Comparison of ENCODE assay signal across 8 cellular contexts in genomic region chr11:64447717-64448598, GRCh38.
DNase-seq lines count a peak whose midpoint lies in the region; ATAC-seq and TF ChIP-seq lines count a peak whose summit lies in the region.

No MANE protein-coding gene starts in this region.

- no peak for TF ChIP-seq CTCF in mammary epithelial cell (conservative IDR thresholded peaks at IDR 0.05 in 1 of 2, IDR thresholded peaks at IDR 0.05 in 1 of 2; ENCODE audit: extremely low read depth in 1 of 2, insufficient read depth in 1 of 2, low read depth in 1 of 2, low read length in 2 of 2)
- TF ChIP-seq CTCF in OCI-LY3 (IDR thresholded peaks at IDR 0.05; ENCODE audit: low read depth, low read length), result no peak

- no peak for ATAC-seq in GM19467 (IDR thresholded peaks at IDR 0.05; ENCODE audit: unreplicated experiment)

- no peak overlapping the region for H3K4ac ChIP-seq in neuronal stem cell (ENCODE audit: low read length)

- H3K4me2 ChIP-seq in mammary epithelial cell (ENCODE audit: insufficient read depth, low read depth, low read length) (no peak overlapping the region), OCI-LY3 (ENCODE audit: low read length) (peak overlapping the region; percentile 92), neuronal stem cell (ENCODE audit: insufficient read depth, low read length, poor library complexity, severe bottlenecking) (no peak overlapping the region)

- H4K20me1 ChIP-seq in mammary epithelial cell (ENCODE audit: insufficient read depth, low read length) (no peaks in the 10 kb centered on the region), OCI-LY3 (ENCODE audit: insufficient read depth, low read length) (no peaks in the 10 kb centered on the region)

- no peak overlapping the region for H2BK12ac ChIP-seq in neuronal stem cell (ENCODE audit: low read length)

- H3K27ac ChIP-seq in mammary epithelial cell (ENCODE audit: insufficient read depth, low read depth, low read length), result no peak overlapping the region
- H3K27ac ChIP-seq in OCI-LY3 (ENCODE audit: low read length), result peak overlapping the region; percentile 61
- no peak overlapping the region for H3K27ac ChIP-seq in neuronal stem cell (replicated peaks; ENCODE audit: low read length)

- no peak overlapping the region for H3K18ac ChIP-seq in neuronal stem cell (ENCODE audit: low read length)

- in situ Hi-C loops in T47D (cut with HindIII; ENCODE audit: low pct_unique_long_range_greater_than_20kb, low sequenced_read_pairs), result no loop called here
- in situ Hi-C loops in mammary epithelial cell (cut with MboI; ENCODE audit: low sequenced_read_pairs in 2 of 2), result no loop called here

- no peak overlapping the region for H4K8ac ChIP-seq in neuronal stem cell (ENCODE audit: low read depth, low read length)

- dilution Hi-C loops in mammary epithelial cell (cut with HindIII; ENCODE audit: low sequenced_read_pairs), result loop anchor here (5.0 kb wide), 1 partner anchor 94 kb away; no protein-coding TSS in a partner anchor

- no peaks in the 10 kb centered on the region for H3K36me3 ChIP-seq in mammary epithelial cell (ENCODE audit: insufficient read depth, low read length)
- no peaks in the 10 kb centered on the region for H3K36me3 ChIP-seq in OCI-LY3 (replicated peaks; ENCODE audit: low read depth, low read length)
- no peaks in the 10 kb centered on the region for H3K36me3 ChIP-seq in neuronal stem cell (replicated peaks in 1 of 2; ENCODE audit: control insufficient read depth in 2 of 2, insufficient read depth in 2 of 2, low read length in 2 of 2)

- intact Hi-C loops in mammary epithelial cell (cut with micrococcal nuclease), result loop anchor here (2.0 kb wide), 2 partner anchors 41 to 129 kb away; partner anchors contain the start of gene PRDX5

- H3K4me1 ChIP-seq in mammary epithelial cell (ENCODE audit: insufficient read depth, low read length) (peaks cover 13% of the 10 kb centered on the region), OCI-LY3 (ENCODE audit: low read length) (peaks cover 24% of the 10 kb centered on the region), neuronal stem cell (ENCODE audit: control insufficient read depth in 2 of 2, insufficient read depth in 1 of 2, low read depth in 1 of 2, low read length in 2 of 2) (peaks cover 7 to 12% of the 10 kb centered on the region in 2 donors)

- BruUV-seq in mammary epithelial cell (replicated peaks; lab: Mats Ljungman, UMichigan), result no TSS peak

- H3K4me3 ChIP-seq in mammary epithelial cell (replicated peaks in 1 of 3; ENCODE audit: insufficient read depth in 1 of 3, low read depth in 2 of 3, low read length in 3 of 3) (no peak overlapping the region), OCI-LY3 (ENCODE audit: low read length) (peak overlapping the region; percentile 79), neuronal stem cell (ENCODE audit: low read length in 2 of 2) (no peak overlapping the region)

- no peak overlapping the region for H3K23ac ChIP-seq in neuronal stem cell (ENCODE audit: low read depth, low read length, poor library complexity)

- H3K14ac ChIP-seq in neuronal stem cell (ENCODE audit: low read length), result no peak overlapping the region

- H2AK5ac ChIP-seq in neuronal stem cell (ENCODE audit: low read depth, low read length), result no peak overlapping the region

- H3K9me3 ChIP-seq in mammary epithelial cell (replicated peaks; ENCODE audit: insufficient read depth, low read length) (no peaks in the 10 kb centered on the region), OCI-LY3 (ENCODE audit: insufficient read depth, low read length) (no peaks in the 10 kb centered on the region), neuronal stem cell (replicated peaks in 1 of 2; ENCODE audit: control insufficient read depth in 2 of 2, insufficient read depth in 1 of 2, low read depth in 1 of 2, low read length in 2 of 2) (no peaks in the 10 kb centered on the region)

- WGBS in mammary epithelial cell (ENCODE audit: low coverage, missing lambda C conversion rate), result 71% methylated on average over 18 of the region's 18 CpGs
- no CpG with 5 or more reads among the region's 18 CpGs for WGBS in neuronal stem cell (ENCODE audit: extremely low coverage in 2 of 2, insufficient read length in 2 of 2, insufficient replicate concordance in 1 of 2), 2 donors

- CTCF ChIA-PET in mammary epithelial cell (lab: Charles Lee; ENCODE audit: low non-redundant PET), result interaction anchor here (0.5 to 0.7 kb wide), 3 partner anchors 26 to 212 kb away, joined by 4 to 10 read pairs (median 9); no protein-coding TSS in a partner anchor

- H3K27me3 ChIP-seq in mammary epithelial cell (ENCODE audit: insufficient read depth, low read length) (no peaks in the 10 kb centered on the region), OCI-LY3 (ENCODE audit: low read depth, low read length) (peaks cover 6% of the 10 kb centered on the region), neuronal stem cell (ENCODE audit: control insufficient read depth in 3 of 3, insufficient read depth in 3 of 3, low read depth in 1 of 3, low read length in 3 of 3) (peaks cover 0 to 34% (median 10%) of the 10 kb centered on the region in 3 experiments)

- H2BK5ac ChIP-seq in neuronal stem cell (ENCODE audit: low read length), result no peak overlapping the region

- no peak overlapping the region for H2BK15ac ChIP-seq in neuronal stem cell (ENCODE audit: low read length)

- H3K79me2 ChIP-seq in mammary epithelial cell (ENCODE audit: insufficient read depth, low read length), result no peaks in the 10 kb centered on the region
- no peaks in the 10 kb centered on the region for H3K79me2 ChIP-seq in OCI-LY3 (ENCODE audit: low read length)

- DNase-seq in T47D (ENCODE audit: low read depth in 1 of 2, low spot score in 1 of 2) (peak; percentile 30 to 87), mammary epithelial cell (no peak), fibroblast of gingiva (ENCODE audit: low read depth) (peak; percentile 56), neuronal stem cell (ENCODE audit: low spot score) (no peak), occipital lobe (lab: John Stamatoyannopoulos, UW) (no peak), NCI-H2196 (lab: John Stamatoyannopoulos, UW; ENCODE audit: unreplicated experiment) (no peak)

- no peak overlapping the region for H2BK120ac ChIP-seq in neuronal stem cell (ENCODE audit: low read depth, low read length)

- H2AFZ ChIP-seq in mammary epithelial cell (ENCODE audit: low read depth, low read length) (no peak overlapping the region), OCI-LY3 (ENCODE audit: low read depth, low read length) (peak overlapping the region; percentile 37; the same call in 1 of the 2 replicates), neuronal stem cell (ENCODE audit: low read length) (peak overlapping the region; percentile 82)

- H3K9ac ChIP-seq in mammary epithelial cell (ENCODE audit: insufficient read depth, low read length), result no peak overlapping the region
- peak overlapping the region; percentile 80 for H3K9ac ChIP-seq in OCI-LY3 (ENCODE audit: low read length)
- H3K9ac ChIP-seq in neuronal stem cell (ENCODE audit: low read depth, low read length, poor library complexity), result no peak overlapping the region

- H4K91ac ChIP-seq in neuronal stem cell (ENCODE audit: low read depth, low read length, poor library complexity), result no peak overlapping the region

- no peaks in the 10 kb centered on the region for H3K79me1 ChIP-seq in neuronal stem cell (ENCODE audit: low read depth, low read length)

Comparison
In these comparisons a context has a peak if more than half of its experiments do, and no peak if none do; other contexts are left out.
1. DNase-seq: peak in T47D (2 of 2) and fibroblast of gingiva (single experiment); none in mammary epithelial cell (single experiment), neuronal stem cell (single experiment), occipital lobe (single experiment) and NCI-H2196 (single experiment).